In the genomic region with DNA sequence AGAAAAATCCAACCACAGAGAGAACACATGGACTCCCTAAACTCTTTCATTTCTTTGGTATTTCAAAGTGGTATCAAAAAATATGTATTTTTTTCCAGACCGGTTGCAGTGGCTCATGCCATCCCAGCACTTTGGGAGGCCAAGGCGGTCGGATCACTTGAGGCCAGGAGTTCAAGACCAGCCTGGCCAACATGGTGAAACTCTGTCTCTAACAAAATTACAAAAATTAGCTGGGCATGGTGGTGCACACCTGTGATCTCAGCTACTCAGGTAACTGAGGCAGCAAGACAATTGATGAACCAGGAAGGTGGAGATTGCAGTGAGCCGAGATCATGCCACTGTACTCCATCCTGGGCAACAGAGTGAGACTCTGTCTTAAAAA, we compare ENCODE assay signal across 8 cellular contexts.
A peak's percentile ranks its signal among the peaks of the same experiment; 100 is the strongest.
DNase-seq lines count a peak whose midpoint lies in the region; ATAC-seq, FAIRE-seq and TF ChIP-seq lines count a peak whose summit lies in the region.
"Not testable (repeated sequence)": the region's sequence is repeated elsewhere in the genome, so short reads cannot be mapped to it uniquely, and the experiment has no call there.

No MANE protein-coding gene starts in this region.

- not testable (repeated sequence) for DNase-seq in HCT116 (ENCODE audit: low read depth, low spot score); PC-9; SJSA1 (ENCODE audit: low read depth in 1 of 2, low spot score in 2 of 2); MCF 10A (ENCODE audit: unreplicated experiment); HepG2 (ENCODE audit: low spot score); stomach

- peaks cover 25% of the 10 kb centered on the region for H3K4me1 ChIP-seq in ACC112 (ENCODE audit: control insufficient read depth, insufficient read depth, low read length, unreplicated experiment)
- H3K4me1 ChIP-seq in HCT116 (ENCODE audit: control insufficient read depth in 1 of 2, insufficient read depth in 2 of 2, low read length in 2 of 2), result peaks cover 3 to 21% of the 10 kb centered on the region in 2 experiments; a peak in 3 of 4 replicates
- H3K4me1 ChIP-seq in PC-9 (replicated peaks; ENCODE audit: insufficient read depth), result peaks cover 54% of the 10 kb centered on the region
- H3K4me1 ChIP-seq in SJSA1 (replicated peaks), result peaks cover 30% of the 10 kb centered on the region
- peaks cover 51% of the 10 kb centered on the region for H3K4me1 ChIP-seq in HepG2 (ENCODE audit: insufficient read depth, low read length)
- H3K4me1 ChIP-seq in mucosa of rectum (ENCODE audit: control insufficient read depth in 2 of 2, insufficient read depth in 2 of 2, low read length in 2 of 2), result peaks cover 9 to 24% of the 10 kb centered on the region in 2 donors
- peaks cover 0 to 20% (median 11%) of the 10 kb centered on the region in 4 donors for H3K4me1 ChIP-seq in stomach

- H3K4me2 ChIP-seq in HCT116 (ENCODE audit: low read length) (peak overlapping the region; percentile 76), PC-9 (peak overlapping the region; percentile 73), HepG2 (ENCODE audit: low read depth, low read length) (peak overlapping the region; percentile 53)

- not testable (repeated sequence) for H3K9me3 Mint-ChIP-seq in MCF 10A (ENCODE audit: unreplicated experiment)

- not testable (repeated sequence) for H3K79me2 ChIP-seq in ACC112 (ENCODE audit: control insufficient read depth, insufficient read depth, low read length, unreplicated experiment); HCT116 (ENCODE audit: insufficient read depth, low read length); PC-9 (ENCODE audit: low read depth); HepG2 (ENCODE audit: insufficient read depth, low read length)

- not testable (repeated sequence) for H3K4me3 Mint-ChIP-seq in MCF 10A (ENCODE audit: unreplicated experiment)

- not testable (repeated sequence) for TF ChIP-seq CTCF in HCT116 (IDR thresholded peaks at IDR 0.05 in 2 of 3, conservative IDR thresholded peaks at IDR 0.05 in 1 of 3; ENCODE audit: borderline replicate concordance in 1 of 3, insufficient read depth in 1 of 3, low read depth in 2 of 3, low read length in 2 of 3); PC-9 (conservative IDR thresholded peaks at IDR 0.05); MCF 10A (IDR thresholded peaks at IDR 0.05; ENCODE audit: unreplicated experiment); HepG2 (CRISPR knock-in tag; IDR thresholded peaks at IDR 0.05); stomach (IDR thresholded peaks at IDR 0.05)

- H4K20me1 ChIP-seq in HCT116 (ENCODE audit: insufficient read depth); PC-9 (ENCODE audit: insufficient read depth); HepG2 (ENCODE audit: insufficient read depth, low read length): not testable (repeated sequence)

- H3K27me3 Mint-ChIP-seq in MCF 10A (ENCODE audit: insufficient read depth, unreplicated experiment), result not testable (repeated sequence)

- not testable (repeated sequence) for H2AFZ ChIP-seq in ACC112 (ENCODE audit: low read length, unreplicated experiment); HCT116 (ENCODE audit: low read depth, low read length, poor library complexity, severe bottlenecking); PC-9; HepG2 (ENCODE audit: low read length)

- TF ChIP-seq RAD21 in HCT116 (IDR thresholded peaks at IDR 0.05; ENCODE audit: low read depth); HepG2 (CRISPR knock-in tag; IDR thresholded peaks at IDR 0.05): not testable (repeated sequence)

- not testable (repeated sequence) for H3K36me3 ChIP-seq in ACC112 (ENCODE audit: insufficient read depth, low read length); HCT116 (ENCODE audit: control insufficient read depth in 1 of 2, insufficient read depth in 2 of 2, low read length in 2 of 2); PC-9 (ENCODE audit: low read depth); SJSA1; HepG2 (replicated peaks in 1 of 2; ENCODE audit: control insufficient read depth in 1 of 2, insufficient read depth in 2 of 2, low read length in 2 of 2); mucosa of rectum (ENCODE audit: control insufficient read depth in 2 of 2, insufficient read depth in 2 of 2, low read length in 2 of 2); stomach

- H3K4me3 ChIP-seq in ACC112 (ENCODE audit: low read depth, low read length); HCT116 (replicated peaks in 1 of 2; ENCODE audit: low read depth in 1 of 2, low read length in 2 of 2); SJSA1; HepG2 (replicated peaks in 1 of 3; ENCODE audit: insufficient read depth in 1 of 3, low read depth in 2 of 3, low read length in 3 of 3); mucosa of rectum (ENCODE audit: low read length in 2 of 2); stomach: not testable (repeated sequence)
- peak overlapping the region; percentile 38; the same call in 1 of the 2 replicates for H3K4me3 ChIP-seq in PC-9

- H3K9me3 ChIP-seq in HCT116 (ENCODE audit: control insufficient read depth in 1 of 2, insufficient read depth in 1 of 2, low read depth in 1 of 2, low read length in 2 of 2); PC-9 (ENCODE audit: insufficient read depth, low read depth); SJSA1 (replicated peaks); HepG2 (ENCODE audit: low read length); mucosa of rectum (ENCODE audit: control insufficient read depth in 2 of 2, low read length in 2 of 2); stomach: not testable (repeated sequence)

- CTCF ChIA-PET in HCT116 (lab: Charles Lee); PC-9 (lab: Charles Lee); HepG2 (lab: Yijun Ruan, JAX; ENCODE audit: low intra/inter-chr PET ratio, low total read pairs): not testable (repeated sequence)
- CTCF ChIA-PET in MCF 10A (lab: Yijun Ruan, JAX), result interaction anchor here (0.6 to 2.0 kb wide), 6 partner anchors 27 to 1097 kb away, joined by 3 to 6 read pairs (median 4); no protein-coding TSS in a partner anchor

- TF ChIP-seq POLR2A in HCT116 (IDR thresholded peaks at IDR 0.05; ENCODE audit: borderline replicate concordance, extremely low read depth, insufficient read depth, insufficient read length); HepG2 (IDR thresholded peaks at IDR 0.05; ENCODE audit: insufficient read depth in 1 of 2, low read depth in 2 of 2, low read length in 2 of 2); stomach (IDR thresholded peaks at IDR 0.05): not testable (repeated sequence)

- POLR2A ChIA-PET in HCT116 (lab: Charles Lee), result not testable (repeated sequence)
- POLR2A ChIA-PET in PC-9 (lab: Charles Lee; ENCODE audit: unreplicated experiment), result interaction anchor here (0.6 to 1.2 kb wide), 4 partner anchors 13 to 113 kb away, joined by 3 to 8 read pairs (median 4); no protein-coding TSS in a partner anchor
- POLR2A ChIA-PET in MCF 10A (lab: Yijun Ruan, JAX), result interaction anchor here (1.1 to 3.3 kb wide), 4 partner anchors 65 to 114 kb away, joined by 3 to 29 read pairs (median 8); no protein-coding TSS in a partner anchor
- POLR2A ChIA-PET in HepG2 (lab: Yijun Ruan, JAX), result interaction anchor here (0.7 to 1.6 kb wide), 3 partner anchors 21 to 122 kb away, joined by 3 to 5 read pairs (median 4); partner anchors contain the start of gene RIN2

- not testable (repeated sequence) for H3K36me3 Mint-ChIP-seq in MCF 10A (ENCODE audit: insufficient read depth, unreplicated experiment)

- peak overlapping the region; percentile 90 for H3K27ac Mint-ChIP-seq in MCF 10A (ENCODE audit: low read depth, unreplicated experiment)

- H3K4me1 Mint-ChIP-seq in MCF 10A (ENCODE audit: insufficient read depth, unreplicated experiment), result peaks cover 11% of the 10 kb centered on the region

- 85% methylated on average over 4 of the region's 4 CpGs for WGBS in HepG2 (ENCODE audit: low lambda C conversion rate)
- 92 to 94% (median 93%) methylated on average over 4 of the region's 4 CpGs for WGBS in stomach, 5 donors

- peaks cover 47% of the 10 kb centered on the region for H3F3A ChIP-seq in PC-9 (ENCODE audit: insufficient read depth, low read depth)

- in situ Hi-C loops in HepG2 (cut with HindIII; ENCODE audit: extremely low pct_ligation_motif_present, low pct_unique_long_range_greater_than_20kb), result not testable (repeated sequence)

- RAD21 ChIA-PET in HCT116 (lab: Charles Lee; ENCODE audit: low non-redundant PET in 1 of 2, low total read pairs in 2 of 2, uncharacterized antibody in 2 of 2, unreplicated experiment in 2 of 2), result not testable (repeated sequence)

- not testable (repeated sequence) for H3K9me2 ChIP-seq in HCT116 (ENCODE audit: insufficient read depth); PC-9 (ENCODE audit: insufficient read depth)

- FAIRE-seq in HepG2 (lab: Jason Lieb, UNC), result not testable (repeated sequence)

- peak overlapping the region; percentile 90 for H3K27ac ChIP-seq in ACC112 (ENCODE audit: low read depth, low read length)
- H3K27ac ChIP-seq in HCT116 (ENCODE audit: low read depth, low read length); HepG2 (ENCODE audit: extremely low read length, insufficient read depth, low read length): not testable (repeated sequence)
- peak overlapping the region; percentile 96 for H3K27ac ChIP-seq in PC-9
- peak overlapping the region; percentile 78 for H3K27ac ChIP-seq in SJSA1
- peak overlapping the region; percentile 68 to 83 for H3K27ac ChIP-seq in mucosa of rectum (ENCODE audit: low read depth in 2 of 2, low read length in 2 of 2)
- H3K27ac ChIP-seq in stomach, result peak overlapping the region in 4 of 5 donors; percentile 36 to 74 (median 58)

- TF ChIP-seq EP300 in HepG2 (IDR thresholded peaks at IDR 0.05; ENCODE audit: low read depth in 2 of 2, low read length in 2 of 2); HepG2 (CRISPR knock-in tag; IDR thresholded peaks at IDR 0.05; ENCODE audit: borderline replicate concordance); stomach (IDR thresholded peaks at IDR 0.05): not testable (repeated sequence)

- not testable (repeated sequence) for H3K27me3 ChIP-seq in ACC112 (ENCODE audit: insufficient read depth, low read length); HCT116 (ENCODE audit: insufficient read depth, low read length); PC-9 (ENCODE audit: insufficient read depth, low read depth); SJSA1 (replicated peaks); HepG2 (ENCODE audit: control insufficient read depth in 1 of 2, insufficient read depth in 2 of 2, low read length in 2 of 2); mucosa of rectum (ENCODE audit: control insufficient read depth in 2 of 2, insufficient read depth in 2 of 2, low read length in 2 of 2); stomach

- not testable (repeated sequence) for H3K9ac ChIP-seq in HCT116 (ENCODE audit: low read length); HepG2 (ENCODE audit: insufficient read depth, low read depth, low read length)
- peak overlapping the region in 1 of 2 donors; percentile 36 for H3K9ac ChIP-seq in mucosa of rectum (ENCODE audit: low read depth in 1 of 2, low read length in 2 of 2)

- BruUV-seq in HCT116 (replicated peaks; lab: Mats Ljungman, UMichigan); PC-9 (replicated peaks; lab: Mats Ljungman, UMichigan); MCF 10A (replicated peaks; lab: Mats Ljungman, UMichigan); HepG2 (replicated peaks; lab: Mats Ljungman, UMichigan): not testable (repeated sequence)

- not testable (repeated sequence) for ATAC-seq in HCT116, HepG2

- intact Hi-C loops in HCT116 (cut with micrococcal nuclease), result loop anchor here (10.0 kb wide), 1 partner anchor 95 kb away; no protein-coding TSS in a partner anchor
- intact Hi-C loops in PC-9 (cut with micrococcal nuclease; ENCODE audit: unreplicated experiment), result loop anchor here (1.0 kb wide), 2 partner anchors 94 to 113 kb away; no protein-coding TSS in a partner anchor
- intact Hi-C loops in MCF 10A (cut with micrococcal nuclease), result not testable (repeated sequence)
- intact Hi-C loops in HepG2 (cut with micrococcal nuclease; ENCODE audit: unreplicated experiment), result loop anchor here (2.0 kb wide), 1 partner anchor 131 kb away; no protein-coding TSS in a partner anchor
- intact Hi-C loops in stomach (cut with DNase I; ENCODE audit: low total_unique reads), result loop anchor here (10.0 kb wide), 1 partner anchor 95 kb away; no protein-coding TSS in a partner anchor
